ENCODE assay signal across 16 cellular contexts in the genomic region with DNA sequence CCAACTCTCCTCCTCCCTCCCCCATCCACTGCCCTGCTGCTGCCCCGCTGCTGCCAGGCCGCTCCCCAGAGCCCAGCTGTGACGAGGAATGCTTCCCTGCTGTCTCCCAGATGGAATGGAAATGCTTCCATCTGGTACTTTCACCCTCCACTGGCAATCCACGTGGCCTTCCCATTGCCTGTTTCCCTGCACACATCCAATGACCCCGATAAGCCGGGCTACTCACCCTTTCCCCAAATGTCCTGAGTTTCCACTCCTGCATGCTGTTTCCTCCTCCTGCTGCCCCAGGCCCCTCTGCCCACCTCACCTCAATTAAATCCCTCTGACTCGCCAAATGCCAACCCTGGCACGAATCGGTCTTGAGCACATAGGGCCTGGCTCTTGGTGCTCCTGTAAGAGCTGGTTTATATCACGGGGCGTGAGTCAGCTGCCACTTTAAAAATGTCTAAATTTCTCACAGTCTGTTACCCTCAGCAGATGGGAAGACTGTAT. TPM values are rescaled to one million over a fixed set of nuclear protein-coding genes. Genes with fewer than 3 reads are reported as not detected.
DNase-seq lines count a peak whose midpoint lies in the region; ATAC-seq and TF ChIP-seq lines count a peak whose summit lies in the region.
"Had no signal": no experiment of that assay in that cellular context is flagged by ENCODE, and none has a peak within 500 bp of the region (broad histone marks: within the 10 kb centered on the region; RNA-seq: fewer than 3 reads in every experiment).

No MANE protein-coding gene starts in this region.

- no peak overlapping the region for H3K27ac ChIP-seq in GM23338 (ENCODE audit: low read depth)
- peak overlapping the region in 3 of 4 donors; percentile 38 to 47 (median 47) for H3K27ac ChIP-seq in sigmoid colon
- H3K27ac ChIP-seq in upper lobe of left lung, result no peak overlapping the region
- H3K27ac ChIP-seq: HL-60, SK-N-MC had no signal

- no peak overlapping the region; the same call in 2 of the 3 replicates for H3K4me3 Mint-ChIP-seq in GM23338
- H3K4me3 Mint-ChIP-seq: dendritic cell treated with granulocyte-macrophage colony-stimulating factor and Interleukin-4, amounts not matched to agents 40 ng/mL and 50 ng/mL, for 4 days had no signal

- H3K9me3 ChIP-seq in adipocyte (ENCODE audit: control insufficient read depth, low read length) (no peaks in the 10 kb centered on the region), sigmoid colon (no peaks in the 10 kb centered on the region), upper lobe of left lung (no peaks in the 10 kb centered on the region), HAP-1 (no peaks in the 10 kb centered on the region)
- H3K9me3 ChIP-seq: Caco-2 had no signal

- peak; percentile 71 for ATAC-seq in GM23338
- ATAC-seq in HG03196 (IDR thresholded peaks at IDR 0.05; ENCODE audit: unreplicated experiment), result no peak
- ATAC-seq in upper lobe of left lung (ENCODE audit: low FRiP score in 2 of 2), result no peak
- ATAC-seq in GM21526 (IDR thresholded peaks at IDR 0.05; ENCODE audit: low FRiP score, unreplicated experiment), result no peak
- ATAC-seq: GM12878 had no signal

- H3K9me2 ChIP-seq in GM23338 (ENCODE audit: insufficient read depth), result no peaks in the 10 kb centered on the region

- TF ChIP-seq EP300 in sigmoid colon (IDR thresholded peaks at IDR 0.05), result no peak
- TF ChIP-seq EP300 in upper lobe of left lung (IDR thresholded peaks at IDR 0.05), result no peak

- TF ChIP-seq CTCF in GM23338 (conservative IDR thresholded peaks at IDR 0.05; ENCODE audit: low read depth in 2 of 2) (no peak), sigmoid colon (IDR thresholded peaks at IDR 0.05) (no peak), upper lobe of left lung (IDR thresholded peaks at IDR 0.05) (no peak)

- H3K27ac Mint-ChIP-seq in GM23338, result peak overlapping the region; percentile 70; the same call in 1 of the 2 replicates
- H3K27ac Mint-ChIP-seq: dendritic cell treated with granulocyte-macrophage colony-stimulating factor and Interleukin-4, amounts not matched to agents 40 ng/mL and 50 ng/mL, for 4 days had no signal

- DNase-seq in GM23338 (ENCODE audit: low spot score) (no peak), adipocyte (ENCODE audit: low read depth) (peak; percentile 16), hypothalamus (lab: John Stamatoyannopoulos, UW) (peak in 38 of 51 donors; percentile 17 to 81 (median 46)), sigmoid colon (no peak), upper lobe of left lung (no peak), HAP-1 (ENCODE audit: low spot score in 2 of 2) (no peak)
- DNase-seq: activated CD4-positive, alpha-beta T cell treated with anti-CD3 and anti-CD28 coated beads for 48 hours; Caco-2 had no signal

- H3K4me2 ChIP-seq in GM23338, result no peak overlapping the region
- H3K4me2 ChIP-seq: smooth muscle cell had no signal

- no peak overlapping the region for H3K4me3 ChIP-seq in GM23338
- H3K4me3 ChIP-seq in adipocyte (ENCODE audit: low read length), result no peak overlapping the region
- H3K4me3 ChIP-seq in sigmoid colon, result no peak overlapping the region
- no peak overlapping the region for H3K4me3 ChIP-seq in upper lobe of left lung
- no peak overlapping the region for H3K4me3 ChIP-seq in HAP-1
- H3K4me3 ChIP-seq: GM12878, SK-N-MC, smooth muscle cell had no signal

- no peaks in the 10 kb centered on the region for H3K4me1 ChIP-seq in GM23338 (ENCODE audit: insufficient read depth)
- H3K4me1 ChIP-seq in adipocyte (ENCODE audit: control insufficient read depth, insufficient read depth, low read length), result peaks cover 13% of the 10 kb centered on the region
- H3K4me1 ChIP-seq in sigmoid colon, result no peaks in the 10 kb centered on the region
- H3K4me1 ChIP-seq in upper lobe of left lung, result no peaks in the 10 kb centered on the region
- H3K4me1 ChIP-seq in HAP-1, result no peaks in the 10 kb centered on the region
- H3K4me1 ChIP-seq: Caco-2 had no signal

- TF ChIP-seq POLR2A in sigmoid colon (IDR thresholded peaks at IDR 0.05) (no peak), upper lobe of left lung (IDR thresholded peaks at IDR 0.05) (no peak)

- peaks cover 25% of the 10 kb centered on the region for H3K4me1 Mint-ChIP-seq in GM23338

- intact Hi-C loops in sigmoid colon (cut with DNase I), result no loop called here

- H3K9ac ChIP-seq in adipocyte (ENCODE audit: low read length), result no peak overlapping the region

- peaks cover 83% of the 10 kb centered on the region for H3K36me3 Mint-ChIP-seq in GM23338 (ENCODE audit: low read depth)

- in situ Hi-C loops in HAP-1 (cut with MboI; ENCODE audit: low sequenced_read_pairs), result no loop called here

- no peaks in the 10 kb centered on the region for H3F3A ChIP-seq in GM23338 (replicated peaks; ENCODE audit: low read depth)

- no peak overlapping the region for H2AFZ ChIP-seq in GM23338

- peaks cover 3% of the 10 kb centered on the region; the same call in 1 of the 2 replicates for H4K20me1 ChIP-seq in GM23338 (replicated peaks; ENCODE audit: insufficient read depth)

- H3K36me3 ChIP-seq in GM23338 (ENCODE audit: insufficient read depth) (peaks cover 33% of the 10 kb centered on the region), adipocyte (ENCODE audit: control insufficient read depth, insufficient read depth, low read length, severe bottlenecking) (peaks cover 94% of the 10 kb centered on the region), sigmoid colon (peaks cover 7 to 90% (median 36%) of the 10 kb centered on the region in 4 donors), upper lobe of left lung (peaks cover 0 to 90% (median 58%) of the 10 kb centered on the region in 4 donors), HAP-1 (replicated peaks) (peaks cover 91% of the 10 kb centered on the region)

- 94 to 95% methylated on average over 11 of the region's 11 CpGs for WGBS in sigmoid colon, 2 donors
- 89 to 94% methylated on average over 11 of the region's 11 CpGs for WGBS in upper lobe of left lung, 2 donors

- H3K79me2 ChIP-seq in GM23338 (replicated peaks; ENCODE audit: insufficient read depth), result no peaks in the 10 kb centered on the region; the same call in 1 of the 2 replicates

- H3K27me3 Mint-ChIP-seq in GM23338 (ENCODE audit: insufficient read depth, low read depth, poor library complexity), result peaks cover 5% of the 10 kb centered on the region
- H3K27me3 Mint-ChIP-seq: dendritic cell treated with granulocyte-macrophage colony-stimulating factor and Interleukin-4, amounts not matched to agents 40 ng/mL and 50 ng/mL, for 4 days had no signal

- no peaks in the 10 kb centered on the region for H3K27me3 ChIP-seq in GM23338 (ENCODE audit: insufficient read depth)
- no peaks in the 10 kb centered on the region for H3K27me3 ChIP-seq in adipocyte (replicated peaks; ENCODE audit: control insufficient read depth, insufficient read depth, low read length)
- no peaks in the 10 kb centered on the region for H3K27me3 ChIP-seq in sigmoid colon
- no peaks in the 10 kb centered on the region for H3K27me3 ChIP-seq in upper lobe of left lung
- H3K27me3 ChIP-seq in HAP-1 (ENCODE audit: low read depth), result no peaks in the 10 kb centered on the region

- no peaks in the 10 kb centered on the region for H3K9me3 Mint-ChIP-seq in GM23338
- H3K9me3 Mint-ChIP-seq: dendritic cell treated with granulocyte-macrophage colony-stimulating factor and Interleukin-4, amounts not matched to agents 40 ng/mL and 50 ng/mL, for 4 days had no signal

TF ChIP-seq in GM23338, 12 proteins besides CTCF, POLR2A, EP300 and RAD21 (continues in another document):
- TF ChIP-seq, protein P1, sequence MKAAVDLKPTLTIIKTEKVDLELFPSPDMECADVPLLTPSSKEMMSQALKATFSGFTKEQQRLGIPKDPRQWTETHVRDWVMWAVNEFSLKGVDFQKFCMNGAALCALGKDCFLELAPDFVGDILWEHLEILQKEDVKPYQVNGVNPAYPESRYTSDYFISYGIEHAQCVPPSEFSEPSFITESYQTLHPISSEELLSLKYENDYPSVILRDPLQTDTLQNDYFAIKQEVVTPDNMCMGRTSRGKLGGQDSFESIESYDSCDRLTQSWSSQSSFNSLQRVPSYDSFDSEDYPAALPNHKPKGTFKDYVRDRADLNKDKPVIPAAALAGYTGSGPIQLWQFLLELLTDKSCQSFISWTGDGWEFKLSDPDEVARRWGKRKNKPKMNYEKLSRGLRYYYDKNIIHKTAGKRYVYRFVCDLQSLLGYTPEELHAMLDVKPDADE (IDR thresholded peaks at IDR 0.05), result no peak

RNA-seq across cellular contexts. Expression of a gene that starts 36.4 kb away (rescaled TPM):
- total RNA-seq in GM23338 (2014; rRNA removed; shearing (Covaris generic)), result not detected in 2 replicates
- 0.78 and 2.2 TPM in 2 replicates for polyA plus RNA-seq in GM23338 (2016; fragmentation: Nextera tagmentation; extraction: Ambion mirVana)
- 1 to 10 TPM in 1 of 4 donors, not detected in 3; 1.1 TPM for total RNA-seq in sigmoid colon
- polyA plus RNA-seq in sigmoid colon, result 1 to 10 TPM in 1 of 3 donors, not detected in 2; 6.5 TPM
- 1 to 10 TPM in 1 of 6 donors, under 1 TPM in 2, not detected in 3; 0.46 to 2.3 (median 0.54) TPM for total RNA-seq in upper lobe of left lung
- total RNA-seq: Caco-2, GM12878, mucosa of gallbladder, smooth muscle cell had no signal
- polyA plus RNA-seq: smooth muscle cell had no signal

RNA-seq across cellular contexts. Expression of a gene that starts 56.2 kb away (rescaled TPM):
- 46.1 and 49.3 TPM in 2 replicates for total RNA-seq in GM23338 (2014; rRNA removed; shearing (Covaris generic))
- 126 and 133 TPM in 2 replicates for polyA plus RNA-seq in GM23338 (2016; fragmentation: Nextera tagmentation; extraction: Ambion mirVana)
- 1 to 10 TPM; 2.4 to 6.4 (median 4.4) TPM for total RNA-seq in sigmoid colon
- polyA plus RNA-seq in sigmoid colon, result 10 to 100 TPM in 2 of 3 donors, 1 to 10 TPM in 1; 9.0 to 12.0 (median 11.5) TPM
- 1 to 10 TPM in 5 of 6 donors, not detected in 1; 3.3 to 7.8 (median 5.4) TPM for total RNA-seq in upper lobe of left lung

RNA-seq across cellular contexts. Expression of a gene that starts 57.8 kb away (rescaled TPM):
- 42.2 and 44.1 TPM in 2 replicates for total RNA-seq in GM23338 (2014; rRNA removed; shearing (Covaris generic))
- 6.8 and 7.7 TPM in 2 replicates for polyA plus RNA-seq in GM23338 (2016; fragmentation: Nextera tagmentation; extraction: Ambion mirVana)
- 10 to 100 TPM in 3 of 4 donors, 1 to 10 TPM in 1; 7.5 to 16.7 (median 11.5) TPM for total RNA-seq in sigmoid colon
- 1 to 10 TPM in 1 of 3 donors, under 1 TPM in 2; 0.60 to 7.1 (median 0.69) TPM for polyA plus RNA-seq in sigmoid colon
- total RNA-seq in upper lobe of left lung, result 10 to 100 TPM in 5 of 6 donors, 1 to 10 TPM in 1; 9.3 to 23.0 (median 14.1) TPM

Comparison
In these comparisons a context has a peak if more than half of its experiments do, and no peak if none do; other contexts are left out.
1. DNase-seq: peak in adipocyte (single experiment) and hypothalamus (38 of 51); none in GM23338 (single experiment), sigmoid colon (single experiment), upper lobe of left lung (0 of 2) and HAP-1 (0 of 2).
2. H3K27ac ChIP-seq: peak in sigmoid colon (3 of 4); none in GM23338 (single experiment) and upper lobe of left lung (0 of 4).